10 cellular contexts compared by ENCODE assay signal in genomic region chr18:58687871-58688308, GRCh38. TPM values are rescaled to one million over a fixed set of nuclear protein-coding genes. Genes with fewer than 3 reads are reported as not detected.
DNase-seq lines count a peak whose midpoint lies in the region; ATAC-seq and TF ChIP-seq lines count a peak whose summit lies in the region.
"Had no signal": no experiment of that assay in that cellular context is flagged by ENCODE, and none has a peak within 500 bp of the region (broad histone marks: within the 10 kb centered on the region; RNA-seq: fewer than 3 reads in every experiment).

No MANE protein-coding gene starts in this region.

- H3K4me3 Mint-ChIP-seq in progenitor cell of endocrine pancreas (ENCODE audit: low read depth): no peak overlapping the region
- H3K4me3 Mint-ChIP-seq: GM23338, neural crest cell had no signal

- peaks cover 6% of the 10 kb centered on the region for H3K4me1 Mint-ChIP-seq in progenitor cell of endocrine pancreas (ENCODE audit: low read depth)
- H3K4me1 Mint-ChIP-seq: GM23338, neural crest cell had no signal

- peaks cover 19% of the 10 kb centered on the region for H3K36me3 Mint-ChIP-seq in progenitor cell of endocrine pancreas (ENCODE audit: insufficient read depth)

- no peak for TF ChIP-seq CTCF in progenitor cell of endocrine pancreas (IDR thresholded peaks at IDR 0.05; ENCODE audit: unreplicated experiment)

- no peaks in the 10 kb centered on the region for H3K27me3 Mint-ChIP-seq in progenitor cell of endocrine pancreas

- H3K9me3 Mint-ChIP-seq in progenitor cell of endocrine pancreas (ENCODE audit: low read depth): no peaks in the 10 kb centered on the region
- H3K9me3 Mint-ChIP-seq: GM23338 had no signal

- no peak overlapping the region for H3K27ac Mint-ChIP-seq in progenitor cell of endocrine pancreas
- H3K27ac Mint-ChIP-seq: GM23338 had no signal

- ATAC-seq in GM19025 (IDR thresholded peaks at IDR 0.05; ENCODE audit: low read depth, unreplicated experiment): peak; percentile 49
- ATAC-seq in HG03064 (IDR thresholded peaks at IDR 0.05; ENCODE audit: low read depth, unreplicated experiment): peak; percentile 81
- ATAC-seq: GM23338 had no signal

- DNase-seq in activated CD8-positive, alpha-beta memory T cell treated with anti-CD3 and anti-CD28 coated beads, Interleukin-2, amount 50 U/mL, for 48 hours: peak; percentile 69
- DNase-seq in stimulated activated CD4-positive, alpha-beta T cell treated with anti-CD3 and anti-CD28 coated beads, Interleukin-4, amount 100 ng/mL, for 1 hour: peak; percentile 45
- DNase-seq in NCI-H187 treated with DMSO at 0.1 percent for 48 hours (lab: John Stamatoyannopoulos, UW) (no peak), kidney glomerular epithelial cell (lab: John Stamatoyannopoulos, UW) (no peak), C1 segment of cervical spinal cord (lab: John Stamatoyannopoulos, UW) (no peak), progenitor cell of endocrine pancreas (ENCODE audit: low spot score, unreplicated experiment) (no peak)

RNA-seq across cellular contexts. Expression of gene MALT1, which starts 16.6 kb away (rescaled TPM):
- total RNA-seq in progenitor cell of endocrine pancreas: 14.1 and 14.9 TPM in 2 replicates

RNA-seq across cellular contexts. Expression of gene ALPK2, which starts 59.0 kb away (rescaled TPM):
- 0.26 and 0.29 TPM in 2 replicates for total RNA-seq in progenitor cell of endocrine pancreas
- total RNA-seq: neural crest cell had no signal

Comparison
In these comparisons a context has a peak if more than half of its experiments do, and no peak if none do; other contexts are left out.
1. DNase-seq: peak in activated CD8-positive, alpha-beta memory T cell treated with anti-CD3 and anti-CD28 coated beads, Interleukin-2, amount 50 U/mL, for 48 hours (single experiment) and stimulated activated CD4-positive, alpha-beta T cell treated with anti-CD3 and anti-CD28 coated beads, Interleukin-4, amount 100 ng/mL, for 1 hour (single experiment); none in NCI-H187 treated with DMSO at 0.1 percent for 48 hours (single experiment), kidney glomerular epithelial cell (single experiment), C1 segment of cervical spinal cord (0 of 14) and progenitor cell of endocrine pancreas (single experiment).